ENCODE assay signal across 1 cellular context in the genomic region with DNA sequence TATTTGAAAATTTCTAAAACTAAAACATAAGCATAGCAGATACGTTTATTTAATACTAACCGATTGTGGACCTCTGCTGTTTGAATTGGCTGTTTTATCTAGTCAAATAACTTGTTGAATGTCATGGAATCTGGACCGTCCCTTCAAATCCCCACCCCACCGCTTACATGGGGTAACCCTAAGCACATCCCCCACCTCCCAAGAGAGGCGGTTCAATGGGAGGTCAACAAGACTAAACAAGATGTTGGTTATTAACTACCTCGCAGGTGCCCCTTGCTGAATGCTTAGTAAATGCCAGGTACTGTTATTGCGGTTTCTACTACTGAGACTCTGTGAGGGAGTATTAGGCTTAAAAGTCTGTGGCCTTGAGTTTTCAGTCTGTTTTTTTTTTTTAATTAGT.
TF ChIP-seq lines count a peak whose summit lies in the region.

No MANE protein-coding gene starts in this region.

TF ChIP-seq in HepG2, 621 proteins besides CTCF, POLR2A, EP300 and RAD21 (continued from another document and continues in another):
- TF ChIP-seq REST (IDR thresholded peaks at IDR 0.05; ENCODE audit: borderline replicate concordance in 1 of 2, low read depth in 1 of 2, low read length in 2 of 2) (0 out of 4 replicates have a peak, but pooled peaks of 1 of the 2 experiments have one; percentile 13), SNAI1 (CRISPR knock-in tag; IDR thresholded peaks at IDR 0.05; ENCODE audit: borderline replicate concordance) (no peak), ZNF232 (CRISPR knock-in tag; IDR thresholded peaks at IDR 0.05; ENCODE audit: borderline replicate concordance) (no peak), PLRG1 (conservative IDR thresholded peaks at IDR 0.05) (no peak), ZNF646 (CRISPR knock-in tag; IDR thresholded peaks at IDR 0.05) (no peak), IRF2 (CRISPR knock-in tag; IDR thresholded peaks at IDR 0.05) (peak; percentile 50; the same call in 1 of the 2 replicates), KLF12 (CRISPR knock-in tag; IDR thresholded peaks at IDR 0.05; ENCODE audit: borderline replicate concordance) (no peak), SOX6 (IDR thresholded peaks at IDR 0.05) (no peak), SOX6 (CRISPR knock-in tag; IDR thresholded peaks at IDR 0.05) (peak; percentile 62), SP5 (CRISPR knock-in tag; IDR thresholded peaks at IDR 0.05; ENCODE audit: borderline replicate concordance, low read depth) (peak; percentile 77; the same call in 1 of the 2 replicates), ZNF546 (CRISPR knock-in tag; conservative IDR thresholded peaks at IDR 0.05) (no peak), ZNF878 (CRISPR knock-in tag; IDR thresholded peaks at IDR 0.05) (no peak), MED1 (CRISPR knock-in tag; IDR thresholded peaks at IDR 0.05) (peak; percentile 59), ZNF572 (CRISPR knock-in tag; IDR thresholded peaks at IDR 0.05) (no peak), NCOA2 (CRISPR knock-in tag; IDR thresholded peaks at IDR 0.05) (peak; percentile 71; the same call in 1 of the 2 replicates), ZBTB37 (CRISPR knock-in tag; IDR thresholded peaks at IDR 0.05) (no peak), ADNP (CRISPR knock-in tag; IDR thresholded peaks at IDR 0.05) (no peak), SAP130 (CRISPR knock-in tag; IDR thresholded peaks at IDR 0.05; ENCODE audit: low read depth) (peak; percentile 77), KAT2B (IDR thresholded peaks at IDR 0.05; ENCODE audit: borderline replicate concordance, low read depth, low read length) (no peak), DMAP1 (CRISPR knock-in tag; IDR thresholded peaks at IDR 0.05) (no peak), ZNF160 (CRISPR knock-in tag; IDR thresholded peaks at IDR 0.05) (no peak), PCBP1 (IDR thresholded peaks at IDR 0.05; ENCODE audit: borderline replicate concordance, low read depth, low read length) (no peak), NR2F1 (CRISPR knock-in tag; IDR thresholded peaks at IDR 0.05) (peak in 1 of 2 experiments; percentile 70; a peak in 1 of 4 replicates), ZKSCAN8 (CRISPR knock-in tag; IDR thresholded peaks at IDR 0.05; ENCODE audit: borderline replicate concordance) (peak; percentile 41; the same call in 1 of the 2 replicates), MBD4 (IDR thresholded peaks at IDR 0.05; ENCODE audit: borderline replicate concordance, low read length) (no peak)
- TF ChIP-seq, protein P1, sequence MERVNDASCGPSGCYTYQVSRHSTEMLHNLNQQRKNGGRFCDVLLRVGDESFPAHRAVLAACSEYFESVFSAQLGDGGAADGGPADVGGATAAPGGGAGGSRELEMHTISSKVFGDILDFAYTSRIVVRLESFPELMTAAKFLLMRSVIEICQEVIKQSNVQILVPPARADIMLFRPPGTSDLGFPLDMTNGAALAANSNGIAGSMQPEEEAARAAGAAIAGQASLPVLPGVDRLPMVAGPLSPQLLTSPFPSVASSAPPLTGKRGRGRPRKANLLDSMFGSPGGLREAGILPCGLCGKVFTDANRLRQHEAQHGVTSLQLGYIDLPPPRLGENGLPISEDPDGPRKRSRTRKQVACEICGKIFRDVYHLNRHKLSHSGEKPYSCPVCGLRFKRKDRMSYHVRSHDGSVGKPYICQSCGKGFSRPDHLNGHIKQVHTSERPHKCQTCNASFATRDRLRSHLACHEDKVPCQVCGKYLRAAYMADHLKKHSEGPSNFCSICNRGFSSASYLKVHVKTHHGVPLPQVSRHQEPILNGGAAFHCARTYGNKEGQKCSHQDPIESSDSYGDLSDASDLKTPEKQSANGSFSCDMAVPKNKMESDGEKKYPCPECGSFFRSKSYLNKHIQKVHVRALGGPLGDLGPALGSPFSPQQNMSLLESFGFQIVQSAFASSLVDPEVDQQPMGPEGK (CRISPR knock-in tag; IDR thresholded peaks at IDR 0.05), result peak; percentile 86
- TF ChIP-seq, protein P2, sequence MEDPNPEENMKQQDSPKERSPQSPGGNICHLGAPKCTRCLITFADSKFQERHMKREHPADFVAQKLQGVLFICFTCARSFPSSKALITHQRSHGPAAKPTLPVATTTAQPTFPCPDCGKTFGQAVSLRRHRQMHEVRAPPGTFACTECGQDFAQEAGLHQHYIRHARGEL (CRISPR knock-in tag; IDR thresholded peaks at IDR 0.05), result no peak
- TF ChIP-seq, protein P3, sequence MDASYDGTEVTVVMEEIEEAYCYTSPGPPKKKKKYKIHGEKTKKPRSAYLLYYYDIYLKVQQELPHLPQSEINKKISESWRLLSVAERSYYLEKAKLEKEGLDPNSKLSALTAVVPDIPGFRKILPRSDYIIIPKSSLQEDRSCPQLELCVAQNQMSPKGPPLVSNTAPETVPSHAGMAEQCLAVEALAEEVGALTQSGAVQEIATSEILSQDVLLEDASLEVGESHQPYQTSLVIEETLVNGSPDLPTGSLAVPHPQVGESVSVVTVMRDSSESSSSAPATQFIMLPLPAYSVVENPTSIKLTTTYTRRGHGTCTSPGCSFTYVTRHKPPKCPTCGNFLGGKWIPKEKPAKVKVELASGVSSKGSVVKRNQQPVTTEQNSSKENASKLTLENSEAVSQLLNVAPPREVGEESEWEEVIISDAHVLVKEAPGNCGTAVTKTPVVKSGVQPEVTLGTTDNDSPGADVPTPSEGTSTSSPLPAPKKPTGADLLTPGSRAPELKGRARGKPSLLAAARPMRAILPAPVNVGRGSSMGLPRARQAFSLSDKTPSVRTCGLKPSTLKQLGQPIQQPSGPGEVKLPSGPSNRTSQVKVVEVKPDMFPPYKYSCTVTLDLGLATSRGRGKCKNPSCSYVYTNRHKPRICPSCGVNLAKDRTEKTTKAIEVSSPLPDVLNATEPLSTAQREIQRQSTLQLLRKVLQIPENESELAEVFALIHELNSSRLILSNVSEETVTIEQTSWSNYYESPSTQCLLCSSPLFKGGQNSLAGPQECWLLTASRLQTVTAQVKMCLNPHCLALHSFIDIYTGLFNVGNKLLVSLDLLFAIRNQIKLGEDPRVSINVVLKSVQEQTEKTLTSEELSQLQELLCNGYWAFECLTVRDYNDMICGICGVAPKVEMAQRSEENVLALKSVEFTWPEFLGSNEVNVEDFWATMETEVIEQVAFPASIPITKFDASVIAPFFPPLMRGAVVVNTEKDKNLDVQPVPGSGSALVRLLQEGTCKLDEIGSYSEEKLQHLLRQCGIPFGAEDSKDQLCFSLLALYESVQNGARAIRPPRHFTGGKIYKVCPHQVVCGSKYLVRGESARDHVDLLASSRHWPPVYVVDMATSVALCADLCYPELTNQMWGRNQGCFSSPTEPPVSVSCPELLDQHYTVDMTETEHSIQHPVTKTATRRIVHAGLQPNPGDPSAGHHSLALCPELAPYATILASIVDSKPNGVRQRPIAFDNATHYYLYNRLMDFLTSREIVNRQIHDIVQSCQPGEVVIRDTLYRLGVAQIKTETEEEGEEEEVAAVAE (CRISPR knock-in tag; IDR thresholded peaks at IDR 0.05; ENCODE audit: borderline replicate concordance), result no peak
- TF ChIP-seq, protein P4, sequence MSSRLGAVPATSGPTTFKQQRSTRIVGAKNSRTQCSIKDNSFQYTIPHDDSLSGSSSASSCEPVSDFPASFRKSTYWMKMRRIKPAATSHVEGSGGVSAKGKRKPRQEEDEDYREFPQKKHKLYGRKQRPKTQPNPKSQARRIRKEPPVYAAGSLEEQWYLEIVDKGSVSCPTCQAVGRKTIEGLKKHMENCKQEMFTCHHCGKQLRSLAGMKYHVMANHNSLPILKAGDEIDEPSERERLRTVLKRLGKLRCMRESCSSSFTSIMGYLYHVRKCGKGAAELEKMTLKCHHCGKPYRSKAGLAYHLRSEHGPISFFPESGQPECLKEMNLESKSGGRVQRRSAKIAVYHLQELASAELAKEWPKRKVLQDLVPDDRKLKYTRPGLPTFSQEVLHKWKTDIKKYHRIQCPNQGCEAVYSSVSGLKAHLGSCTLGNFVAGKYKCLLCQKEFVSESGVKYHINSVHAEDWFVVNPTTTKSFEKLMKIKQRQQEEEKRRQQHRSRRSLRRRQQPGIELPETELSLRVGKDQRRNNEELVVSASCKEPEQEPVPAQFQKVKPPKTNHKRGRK (CRISPR knock-in tag; IDR thresholded peaks at IDR 0.05), result no peak
- TF ChIP-seq, protein P5, sequence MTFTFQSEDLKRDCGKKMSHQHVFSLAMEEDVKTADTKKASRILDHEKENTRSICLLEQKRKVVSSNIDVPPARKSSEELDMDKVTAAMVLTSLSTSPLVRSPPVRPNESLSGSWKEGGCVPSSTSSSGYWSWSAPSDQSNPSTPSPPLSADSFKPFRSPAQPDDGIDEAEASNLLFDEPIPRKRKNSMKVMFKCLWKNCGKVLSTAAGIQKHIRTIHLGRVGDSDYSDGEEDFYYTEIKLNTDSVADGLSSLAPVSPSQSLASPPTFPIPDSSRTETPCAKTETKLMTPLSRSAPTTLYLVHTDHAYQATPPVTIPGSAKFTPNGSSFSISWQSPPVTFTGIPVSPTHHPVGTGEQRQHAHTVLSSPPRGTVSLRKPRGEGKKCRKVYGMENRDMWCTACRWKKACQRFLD (CRISPR knock-in tag; IDR thresholded peaks at IDR 0.05; ENCODE audit: borderline replicate concordance), result no peak
- TF ChIP-seq, protein P6, sequence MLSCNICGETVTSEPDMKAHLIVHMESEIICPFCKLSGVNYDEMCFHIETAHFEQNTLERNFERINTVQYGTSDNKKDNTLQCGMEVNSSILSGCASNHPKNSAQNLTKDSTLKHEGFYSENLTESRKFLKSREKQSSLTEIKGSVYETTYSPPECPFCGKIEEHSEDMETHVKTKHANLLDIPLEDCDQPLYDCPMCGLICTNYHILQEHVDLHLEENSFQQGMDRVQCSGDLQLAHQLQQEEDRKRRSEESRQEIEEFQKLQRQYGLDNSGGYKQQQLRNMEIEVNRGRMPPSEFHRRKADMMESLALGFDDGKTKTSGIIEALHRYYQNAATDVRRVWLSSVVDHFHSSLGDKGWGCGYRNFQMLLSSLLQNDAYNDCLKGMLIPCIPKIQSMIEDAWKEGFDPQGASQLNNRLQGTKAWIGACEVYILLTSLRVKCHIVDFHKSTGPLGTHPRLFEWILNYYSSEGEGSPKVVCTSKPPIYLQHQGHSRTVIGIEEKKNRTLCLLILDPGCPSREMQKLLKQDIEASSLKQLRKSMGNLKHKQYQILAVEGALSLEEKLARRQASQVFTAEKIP (CRISPR knock-in tag; IDR thresholded peaks at IDR 0.05; ENCODE audit: borderline replicate concordance), result no peak
